ENCODE assay signal across 8 cellular contexts in the genomic region with DNA sequence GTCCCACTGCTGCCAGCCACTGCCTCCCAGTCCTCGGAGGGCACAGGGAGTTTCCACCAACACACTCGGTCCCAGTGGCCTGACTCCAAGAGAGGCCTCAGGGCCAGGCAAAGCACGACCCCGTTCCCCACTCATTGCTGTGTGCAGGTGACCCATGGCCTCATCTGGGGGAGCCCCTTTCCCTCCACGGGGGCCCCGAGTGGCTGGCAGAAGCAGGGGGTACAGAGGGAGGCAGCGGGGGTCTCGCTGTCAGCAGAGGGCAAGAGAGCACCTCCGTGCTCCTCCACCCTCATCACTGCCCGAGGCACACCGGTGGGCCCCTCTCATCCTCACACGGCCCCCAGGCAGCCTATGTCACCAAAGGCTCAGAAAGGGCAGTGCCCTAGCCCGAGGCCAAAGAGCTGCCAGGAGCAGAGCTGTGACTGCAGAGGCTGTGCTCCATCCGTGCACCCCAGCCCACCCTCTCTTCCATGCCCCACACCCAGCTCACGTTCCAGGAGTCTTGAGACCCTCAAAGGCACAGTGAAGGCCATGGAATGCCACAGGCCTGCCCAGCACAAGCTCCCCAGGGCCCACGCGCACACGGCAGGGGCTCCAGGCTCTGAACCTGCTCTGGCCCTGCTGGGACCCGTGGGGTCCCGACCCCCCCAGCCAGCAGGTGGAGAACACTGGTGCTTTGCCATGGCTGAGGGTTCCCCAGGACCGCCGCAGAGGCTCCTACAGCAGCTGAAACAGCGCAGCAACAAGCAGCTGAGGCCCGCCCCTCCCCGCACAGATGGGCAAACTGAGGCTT. TPM values are rescaled to one million over a fixed set of nuclear protein-coding genes. Genes with fewer than 3 reads are reported as not detected.
DNase-seq lines count a peak whose midpoint lies in the region; ATAC-seq, FAIRE-seq and TF ChIP-seq lines count a peak whose summit lies in the region.
"Had no signal": no experiment of that assay in that cellular context is flagged by ENCODE, and none has a peak within 500 bp of the region (broad histone marks: within the 10 kb centered on the region; RNA-seq: fewer than 3 reads in every experiment).

No MANE protein-coding gene starts in this region.

- H3K23ac ChIP-seq in H1 (ENCODE audit: insufficient read length): no peak overlapping the region
- peak overlapping the region; percentile 55 for H3K23ac ChIP-seq in neuronal stem cell (ENCODE audit: low read depth, low read length, poor library complexity)

- no peak overlapping the region for H3K14ac ChIP-seq in H1 (ENCODE audit: insufficient read length)
- H3K14ac ChIP-seq in neuronal stem cell (ENCODE audit: low read length): no peak overlapping the region

- H3K4me3 ChIP-seq in HepG2 (replicated peaks in 1 of 3; ENCODE audit: insufficient read depth in 1 of 3, low read depth in 2 of 3, low read length in 3 of 3): no peak overlapping the region
- H3K4me3 ChIP-seq in right lobe of liver: no peak overlapping the region
- no peak overlapping the region for H3K4me3 ChIP-seq in H1 (ENCODE audit: extremely low read depth in 1 of 4, insufficient read depth in 2 of 4, low read depth in 3 of 4, low read length in 4 of 4)
- H3K4me3 ChIP-seq in neuronal stem cell (ENCODE audit: low read length in 2 of 2): no peak overlapping the region
- H3K4me3 ChIP-seq: GM23338 had no signal

- POLR2A ChIA-PET in HepG2 (lab: Yijun Ruan, JAX): no interaction called here
- POLR2A ChIA-PET in H1 (lab: Charles Lee; ENCODE audit: partially characterized antibody): interaction anchor here (1.1 to 1.9 kb wide), 3 partner anchors 15 to 47 kb away, joined by 3 to 5 read pairs (median 4); no protein-coding TSS in a partner anchor

- H4K20me1 ChIP-seq in HepG2 (ENCODE audit: insufficient read depth, low read length) (no peaks in the 10 kb centered on the region), H1 (replicated peaks in 1 of 2; ENCODE audit: control insufficient read depth in 1 of 2, insufficient read depth in 2 of 2, low read length in 2 of 2) (no peaks in the 10 kb centered on the region)

- H4K91ac ChIP-seq in H1 (replicated peaks; ENCODE audit: insufficient read length, low read length) (peak overlapping the region; percentile 42), neuronal stem cell (ENCODE audit: low read depth, low read length, poor library complexity) (peak overlapping the region; percentile 43)

- no peak overlapping the region for H2AK5ac ChIP-seq in H1 (ENCODE audit: low read depth, low read length)
- peak overlapping the region; percentile 95 for H2AK5ac ChIP-seq in neuronal stem cell (ENCODE audit: low read depth, low read length)

- H2AFZ ChIP-seq in HepG2 (ENCODE audit: low read length) (no peak overlapping the region), H1 (ENCODE audit: low read length) (no peak overlapping the region), neuronal stem cell (ENCODE audit: low read length) (no peak overlapping the region)
- H2AFZ ChIP-seq: GM23338 had no signal

- H3K23me2 ChIP-seq in H1 (ENCODE audit: low read depth, low read length): no peaks in the 10 kb centered on the region

- H3K79me2 ChIP-seq in HepG2 (ENCODE audit: insufficient read depth, low read length) (no peaks in the 10 kb centered on the region), H1 (ENCODE audit: control insufficient read depth in 1 of 2, insufficient read depth in 2 of 2, low read length in 2 of 2) (no peaks in the 10 kb centered on the region)

- H3K27me3 ChIP-seq in HepG2 (ENCODE audit: control insufficient read depth in 1 of 2, insufficient read depth in 2 of 2, low read length in 2 of 2) (peaks cover 3 to 10% of the 10 kb centered on the region in 2 experiments; a peak in 1 of 5 replicates), right lobe of liver (no peaks in the 10 kb centered on the region), H1 (replicated peaks in 1 of 4; ENCODE audit: control insufficient read depth in 3 of 4, extremely low read depth in 1 of 4, insufficient read depth in 3 of 4, low read length in 3 of 4) (no peaks in the 10 kb centered on the region), neuronal stem cell (ENCODE audit: control insufficient read depth in 3 of 3, insufficient read depth in 3 of 3, low read depth in 1 of 3, low read length in 3 of 3) (peaks cover 0 to 35% (median 4%) of the 10 kb centered on the region in 3 experiments)

- no peak for DNase-seq in HepG2 (ENCODE audit: low spot score)
- no peak for DNase-seq in right lobe of liver
- no peak for DNase-seq in H1 (ENCODE audit: low read depth in 1 of 2, low spot score in 2 of 2)
- no peak for DNase-seq in neuronal stem cell (ENCODE audit: low spot score)
- no peak for DNase-seq in NK-92 treated with Interleukin-12 subunit alpha and Interleukin-12 subunit beta, amount 100 ng/mL, for 24 hours (lab: John Stamatoyannopoulos, UW)

- no TSS peak for BruUV-seq in HepG2 (replicated peaks; lab: Mats Ljungman, UMichigan)

- 0 out of 2 replicates have a peak overlapping the region, but pooled peaks have one; percentile 5 for H4K8ac ChIP-seq in H1 (ENCODE audit: extremely low read depth, insufficient read depth, low read length)
- no peak overlapping the region for H4K8ac ChIP-seq in neuronal stem cell (ENCODE audit: low read depth, low read length)

- H2BK12ac ChIP-seq in H1 (ENCODE audit: low read depth, low read length) (no peak overlapping the region), neuronal stem cell (ENCODE audit: low read length) (peak overlapping the region; percentile 16)

- H3K18ac ChIP-seq in H1 (ENCODE audit: extremely low read depth, low read length): no peak overlapping the region
- H3K18ac ChIP-seq in neuronal stem cell (ENCODE audit: low read length): peak overlapping the region; percentile 90

- no peak overlapping the region for H2BK5ac ChIP-seq in H1 (ENCODE audit: low read depth, low read length)
- no peak overlapping the region for H2BK5ac ChIP-seq in neuronal stem cell (ENCODE audit: low read length)

- H3K4me2 ChIP-seq in HepG2 (ENCODE audit: low read depth, low read length) (no peak overlapping the region), H1 (ENCODE audit: insufficient read depth in 1 of 2, low read depth in 2 of 2, low read length in 2 of 2) (no peak overlapping the region), neuronal stem cell (ENCODE audit: insufficient read depth, low read length, poor library complexity, severe bottlenecking) (no peak overlapping the region)
- H3K4me2 ChIP-seq: GM23338 had no signal

- no peaks in the 10 kb centered on the region for H3K79me1 ChIP-seq in H1 (ENCODE audit: low read depth, low read length)
- H3K79me1 ChIP-seq in neuronal stem cell (ENCODE audit: low read depth, low read length): peaks cover 2% of the 10 kb centered on the region

- FAIRE-seq in HepG2 (lab: Jason Lieb, UNC): no peak
- FAIRE-seq in H1 (lab: Jason Lieb, UNC): no peak
- FAIRE-seq: D721Med had no signal

- no peak overlapping the region for H3K27ac ChIP-seq in HepG2 (ENCODE audit: extremely low read length, insufficient read depth, low read length)
- no peak overlapping the region for H3K27ac ChIP-seq in right lobe of liver
- H3K27ac ChIP-seq in H1 (ENCODE audit: low read depth, low read length): no peak overlapping the region
- no peak overlapping the region for H3K27ac ChIP-seq in neuronal stem cell (replicated peaks; ENCODE audit: low read length)

- TF ChIP-seq RAD21 in HepG2 (CRISPR knock-in tag; IDR thresholded peaks at IDR 0.05): no peak
- TF ChIP-seq RAD21 in H1 (IDR thresholded peaks at IDR 0.05 in 1 of 2, conservative IDR thresholded peaks at IDR 0.05 in 1 of 2; ENCODE audit: low read depth in 2 of 2, low read length in 2 of 2): no peak

- H3K9ac ChIP-seq in HepG2 (ENCODE audit: insufficient read depth, low read depth, low read length) (no peak overlapping the region), H1 (replicated peaks in 1 of 4; ENCODE audit: extremely low read depth in 1 of 4, low read depth in 3 of 4, low read length in 3 of 4) (no peak overlapping the region), neuronal stem cell (ENCODE audit: low read depth, low read length, poor library complexity) (no peak overlapping the region)

- ATAC-seq in HepG2 (no peak), right lobe of liver (no peak), HG03159 (IDR thresholded peaks at IDR 0.05; ENCODE audit: unreplicated experiment) (no peak)

- TF ChIP-seq POLR2A in HepG2 (IDR thresholded peaks at IDR 0.05; ENCODE audit: insufficient read depth in 1 of 2, low read depth in 2 of 2, low read length in 2 of 2) (no peak), right lobe of liver (IDR thresholded peaks at IDR 0.05) (no peak), H1 (IDR thresholded peaks at IDR 0.05; ENCODE audit: control extremely low read depth in 1 of 2, low read depth in 2 of 2, low read length in 2 of 2) (no peak)

- H3K4ac ChIP-seq in H1 (replicated peaks; ENCODE audit: insufficient read length, low read depth, low read length): no peak overlapping the region
- H3K4ac ChIP-seq in neuronal stem cell (ENCODE audit: low read length): no peak overlapping the region

- 63% methylated on average over 7 of the region's 25 CpGs for WGBS in HepG2 (ENCODE audit: low lambda C conversion rate)
- 82% methylated on average over 2 of the region's 25 CpGs for WGBS in right lobe of liver (ENCODE audit: insufficient coverage, low coverage, low lambda C conversion rate, missing lambda C conversion rate)
- 94% methylated on average over 24 of the region's 25 CpGs; no CpG with 5 or more reads in 1 of the 2 experiments for WGBS in H1 (ENCODE audit: extremely low coverage in 1 of 2, insufficient coverage in 1 of 2, insufficient read length in 1 of 2, insufficient replicate concordance in 2 of 2, low coverage in 1 of 2, low lambda C conversion rate in 2 of 2, missing lambda C conversion rate in 1 of 2), 2 experiments
- WGBS in neuronal stem cell (ENCODE audit: extremely low coverage in 2 of 2, insufficient read length in 2 of 2, insufficient replicate concordance in 1 of 2), 2 donors: no CpG with 5 or more reads among the region's 25 CpGs

- no peaks in the 10 kb centered on the region for H3K36me3 ChIP-seq in HepG2 (replicated peaks in 1 of 2; ENCODE audit: control insufficient read depth in 1 of 2, insufficient read depth in 2 of 2, low read length in 2 of 2)
- H3K36me3 ChIP-seq in right lobe of liver: peaks cover 0 to 1% (median 0%) of the 10 kb centered on the region in 4 donors
- no peaks in the 10 kb centered on the region for H3K36me3 ChIP-seq in H1 (ENCODE audit: control insufficient read depth in 2 of 4, insufficient read depth in 4 of 4, low read length in 3 of 4)
- H3K36me3 ChIP-seq in neuronal stem cell (replicated peaks in 1 of 2; ENCODE audit: control insufficient read depth in 2 of 2, insufficient read depth in 2 of 2, low read length in 2 of 2): no peaks in the 10 kb centered on the region

- H3K9me3 ChIP-seq in HepG2 (ENCODE audit: low read length) (no peaks in the 10 kb centered on the region), right lobe of liver (no peaks in the 10 kb centered on the region), H1 (ENCODE audit: insufficient read depth in 2 of 2, low read depth in 1 of 2, low read length in 1 of 2) (no peaks in the 10 kb centered on the region), neuronal stem cell (replicated peaks in 1 of 2; ENCODE audit: control insufficient read depth in 2 of 2, insufficient read depth in 1 of 2, low read depth in 1 of 2, low read length in 2 of 2) (no peaks in the 10 kb centered on the region)

- H2BK120ac ChIP-seq in H1 (replicated peaks; ENCODE audit: low read depth, low read length) (no peak overlapping the region), neuronal stem cell (ENCODE audit: low read depth, low read length) (no peak overlapping the region)

- H3K4me1 ChIP-seq in HepG2 (ENCODE audit: insufficient read depth, low read length) (peaks cover 39% of the 10 kb centered on the region), right lobe of liver (no peaks in the 10 kb centered on the region), H1 (replicated peaks in 1 of 4; ENCODE audit: control insufficient read depth in 3 of 4, insufficient read depth in 4 of 4, low read length in 3 of 4) (peaks cover 0 to 10% (median 5%) of the 10 kb centered on the region in 4 experiments; a peak in 5 of 7 replicates), neuronal stem cell (ENCODE audit: control insufficient read depth in 2 of 2, insufficient read depth in 1 of 2, low read depth in 1 of 2, low read length in 2 of 2) (peaks cover 0 to 5% of the 10 kb centered on the region in 2 donors)

- H2BK15ac ChIP-seq in H1 (ENCODE audit: low read length) (no peak overlapping the region), neuronal stem cell (ENCODE audit: low read length) (peak overlapping the region; percentile 94)

- TF ChIP-seq EP300 in HepG2 (IDR thresholded peaks at IDR 0.05; ENCODE audit: low read depth in 2 of 2, low read length in 2 of 2) (no peak), HepG2 (CRISPR knock-in tag; IDR thresholded peaks at IDR 0.05; ENCODE audit: borderline replicate concordance) (no peak), H1 (IDR thresholded peaks at IDR 0.05; ENCODE audit: borderline replicate concordance in 1 of 2, low read depth in 2 of 2, low read length in 2 of 2) (no peak)

- intact Hi-C loops in HepG2 (cut with micrococcal nuclease; ENCODE audit: unreplicated experiment) (no loop called here), right lobe of liver (cut with DNase I) (no loop called here)

- TF ChIP-seq CTCF in HepG2 (CRISPR knock-in tag; IDR thresholded peaks at IDR 0.05) (no peak), right lobe of liver (IDR thresholded peaks at IDR 0.05) (no peak), H1 (IDR thresholded peaks at IDR 0.05; ENCODE audit: control extremely low read depth in 1 of 3, insufficient read depth in 1 of 3, low read depth in 1 of 3, low read length in 3 of 3) (no peak)

- no peak overlapping the region for H4K5ac ChIP-seq in H1 (ENCODE audit: insufficient read length, low read depth, low read length)

- CTCF ChIA-PET in HepG2 (lab: Yijun Ruan, JAX; ENCODE audit: low intra/inter-chr PET ratio, low total read pairs) (interaction anchor here (1.4 kb wide), 1 partner anchor 207 kb away, joined by 13 read pairs; no protein-coding TSS in a partner anchor), H1 (lab: Charles Lee; ENCODE audit: partially characterized antibody) (interaction anchor here (0.6 to 4.6 kb wide), 33 partner anchors 8 to 473 kb away, joined by 3 to 62 read pairs (median 4); no protein-coding TSS in a partner anchor)

- in situ Hi-C loops in HepG2 (cut with HindIII; ENCODE audit: extremely low pct_ligation_motif_present, low pct_unique_long_range_greater_than_20kb): loop anchor here (5.0 kb wide), 1 partner anchor 34 kb away; no protein-coding TSS in a partner anchor

- no peak overlapping the region for H3K56ac ChIP-seq in H1 (replicated peaks; ENCODE audit: insufficient read length, low read depth, low read length)

- no peak overlapping the region for H2BK20ac ChIP-seq in H1 (ENCODE audit: low read length)

RNA-seq across cellular contexts. Expression of gene MICALL2, which starts 25.9 kb away (rescaled TPM):
- total RNA-seq in HepG2 (2016; rRNA removed; fragmentation: Illumina TruSeq; extraction: Trizol) (1.8 and 5.8 TPM in 2 replicates), right lobe of liver (10 to 100 TPM in 5 of 6 experiments, 1 to 10 TPM in 1; 8.2 to 23.8 (median 13.6) TPM)
- 5.5 and 6.3 TPM in 2 replicates for total RNA-seq in HepG2 (2016; cell fraction: cytosol; rRNA removed; fragmentation: Illumina TruSeq; extraction: Trizol; ENCODE audit: low read depth)
- 2.1 and 6.3 TPM in 2 replicates for total RNA-seq in HepG2 (2016; cell fraction: insoluble cytoplasmic fraction; rRNA removed; fragmentation: Illumina TruSeq; extraction: Trizol)
- total RNA-seq in HepG2 (2016; cell fraction: membrane; rRNA removed; fragmentation: Illumina TruSeq; extraction: Trizol): 2.9 and 3.0 TPM in 2 replicates
- total RNA-seq in HepG2 (2016; cell fraction: nucleus; rRNA removed; fragmentation: Illumina TruSeq; extraction: Trizol): 7.9 and 10.2 TPM in 2 replicates
- polyA plus RNA-seq in HepG2 (2011; rRNA removed) (12.4 and 15.0 TPM in 2 replicates), H1 (2011; rRNA removed) (5.3 and 7.4 TPM in 2 replicates)
- 2.3 and 4.4 TPM in 2 replicates for polyA plus RNA-seq in HepG2 (2011; cell fraction: cytosol; rRNA removed)
- 231 and 294 TPM in 2 replicates for polyA plus RNA-seq in HepG2 (2011; cell fraction: nucleus; rRNA removed)
- 5.9 and 10.1 TPM in 2 replicates for polyA plus RNA-seq in HepG2 (2012)
- 1.1 and 1.7 TPM in 2 replicates for polyA plus RNA-seq in HepG2 (2016; cell fraction: cytosol; fragmentation: Illumina TruSeq; extraction: Trizol; ENCODE audit: low read depth)
- 1.9 and 2.3 TPM in 2 replicates for polyA plus RNA-seq in HepG2 (2016; cell fraction: insoluble cytoplasmic fraction; fragmentation: Illumina TruSeq; extraction: Trizol; ENCODE audit: low read depth)
- polyA plus RNA-seq in HepG2 (2016; cell fraction: membrane; fragmentation: Illumina TruSeq; extraction: Trizol; ENCODE audit: low read depth): 1.3 and 1.7 TPM in 2 replicates
- 32.1 and 32.9 TPM in 2 replicates for polyA plus RNA-seq in HepG2 (2016; cell fraction: nucleus; fragmentation: Illumina TruSeq; extraction: Trizol; ENCODE audit: insufficient read depth, low read depth)
- polyA minus RNA-seq in HepG2 (2011; rRNA and poly(A)+ RNA removed; ENCODE audit: low replicate concordance): 17.6 and 22.4 TPM in 2 replicates
- polyA minus RNA-seq in HepG2 (2011; cell fraction: cytosol; rRNA and poly(A)+ RNA removed): 2.2 and 2.5 TPM in 2 replicates
- 26.2 and 30.8 TPM in 2 replicates for polyA minus RNA-seq in HepG2 (2011; cell fraction: nucleus; rRNA and poly(A)+ RNA removed)
- 7.7 and 8.5 TPM in 2 replicates for total RNA-seq in H1 (2021; fragmentation: NEBNext Ultra II Directional; extraction: Animal tissue kit (Norgen Biotek cat#: 25700))
- 7.2 TPM for polyA plus RNA-seq in H1 (2011; cell fraction: cytosol; rRNA removed)
- polyA plus RNA-seq in H1 (2011; cell fraction: nucleus; rRNA removed): 64.5 TPM
- 4.7 to 12.0 TPM (median 11.0 TPM) in 4 replicates for polyA plus RNA-seq in H1 (2012, experiment 1 of 2)
- 4.4 TPM for polyA plus RNA-seq in H1 (2012, experiment 2 of 2)
- 8.1 TPM for polyA plus RNA-seq in H1 (2013, experiment 1 of 2)
- 6.8 TPM for polyA plus RNA-seq in H1 (2013, experiment 2 of 2)
- polyA minus RNA-seq in H1 (2011; rRNA and poly(A)+ RNA removed): 8.8 and 9.6 TPM in 2 replicates
- polyA minus RNA-seq in H1 (2011; cell fraction: cytosol; rRNA and poly(A)+ RNA removed): 5.7 TPM
- 14.6 TPM for polyA minus RNA-seq in H1 (2011; cell fraction: nucleus; rRNA and poly(A)+ RNA removed)
- polyA plus RNA-seq in neuronal stem cell (2013, experiment 1 of 2): 9.4 TPM
- 10.1 TPM for polyA plus RNA-seq in neuronal stem cell (2013, experiment 2 of 2)
